In the genomic region with DNA sequence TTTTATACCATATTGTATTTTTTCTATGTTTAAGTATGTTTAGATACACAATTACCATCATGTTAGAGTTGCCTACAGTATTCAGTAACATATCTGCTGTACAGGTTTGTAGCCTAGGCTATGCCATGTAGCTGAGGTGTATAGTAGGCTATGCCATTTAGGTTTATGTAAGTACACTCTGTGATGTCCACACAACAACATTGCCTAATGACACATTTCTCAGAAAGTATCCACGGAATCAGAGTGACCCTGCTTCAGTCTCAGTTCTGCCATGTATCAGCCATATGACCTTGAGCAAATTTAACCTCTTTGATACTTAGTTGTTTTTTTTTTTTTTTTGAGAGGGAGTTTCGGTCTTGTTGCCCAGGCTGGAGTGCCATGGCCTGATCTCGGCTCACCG, we compare ENCODE assay signal across 19 cellular contexts. TPM values are rescaled to one million over a fixed set of nuclear protein-coding genes. Genes with fewer than 3 reads are reported as not detected.
DNase-seq lines count a peak whose midpoint lies in the region; ATAC-seq and TF ChIP-seq lines count a peak whose summit lies in the region.
"Had no signal": no experiment of that assay in that cellular context is flagged by ENCODE, and none has a peak within 500 bp of the region (broad histone marks: within the 10 kb centered on the region; RNA-seq: fewer than 3 reads in every experiment).

No MANE protein-coding gene starts in this region.

- H3K36me3 ChIP-seq in Karpas-422 (ENCODE audit: insufficient read depth, low read length) (peaks cover under 1% of the 10 kb centered on the region; the same call in 1 of the 2 replicates), smooth muscle cell (ENCODE audit: low read depth) (no peaks in the 10 kb centered on the region)

- H3K4me1 Mint-ChIP-seq in activated T-cell treated with anti-CD3 and anti-CD28 coated beads, Interleukin-2, amount 50 U/mL, for 4 hours (ENCODE audit: low read depth) = peaks cover 93% of the 10 kb centered on the region
- H3K4me1 Mint-ChIP-seq in activated naive CD8-positive, alpha-beta T cell (ENCODE audit: low read depth) = peaks cover 86% of the 10 kb centered on the region

- H3K4me3 Mint-ChIP-seq in activated T-cell treated with anti-CD3 and anti-CD28 coated beads, Interleukin-2, amount 50 U/mL, for 4 hours = peak overlapping the region; percentile 6
- H3K4me3 Mint-ChIP-seq in activated naive CD8-positive, alpha-beta T cell = peak overlapping the region; percentile 35

- peaks cover 98% of the 10 kb centered on the region for H3K4me1 ChIP-seq in Karpas-422 (ENCODE audit: low read length)
- peaks cover 30% of the 10 kb centered on the region for H3K4me1 ChIP-seq in smooth muscle cell (ENCODE audit: low read depth)

- no peaks in the 10 kb centered on the region for H3K27me3 ChIP-seq in Karpas-422 (ENCODE audit: low read length)
- no peaks in the 10 kb centered on the region for H3K27me3 ChIP-seq in smooth muscle cell (ENCODE audit: low read depth)

- H3K9ac ChIP-seq in Karpas-422 (ENCODE audit: low read length) (peak overlapping the region; percentile 22), smooth muscle cell (ENCODE audit: low read depth) (no peak overlapping the region)

- H2AFZ ChIP-seq in Karpas-422 (ENCODE audit: low read length) (no peak overlapping the region), smooth muscle cell (ENCODE audit: low read depth) (no peak overlapping the region)

- no peaks in the 10 kb centered on the region for H3K9me3 ChIP-seq in Karpas-422 (ENCODE audit: low read length)
- no peaks in the 10 kb centered on the region for H3K9me3 ChIP-seq in smooth muscle cell (replicated peaks; ENCODE audit: low read depth)

- POLR2A ChIA-PET in HEK293T (lab: Yijun Ruan, JAX) = no interaction called here

- H3K27me3 Mint-ChIP-seq in activated T-cell treated with anti-CD3 and anti-CD28 coated beads, Interleukin-2, amount 50 U/mL, for 4 hours (ENCODE audit: low read depth) = no peaks in the 10 kb centered on the region
- H3K27me3 Mint-ChIP-seq in activated naive CD8-positive, alpha-beta T cell = no peaks in the 10 kb centered on the region

- no peaks in the 10 kb centered on the region for H3K9me3 Mint-ChIP-seq in activated T-cell treated with anti-CD3 and anti-CD28 coated beads, Interleukin-2, amount 50 U/mL, for 4 hours
- H3K9me3 Mint-ChIP-seq in activated naive CD8-positive, alpha-beta T cell (ENCODE audit: low read depth) = no peaks in the 10 kb centered on the region

- peak overlapping the region; percentile 96 for H3K27ac Mint-ChIP-seq in activated naive CD8-positive, alpha-beta T cell

- peak overlapping the region; percentile 90 for H3K27ac ChIP-seq in Karpas-422 (ENCODE audit: low read length)
- peak overlapping the region; percentile 67 for H3K27ac ChIP-seq in smooth muscle cell (ENCODE audit: low read depth)

- no peak for ATAC-seq in activated T-cell treated with anti-CD3 and anti-CD28 coated beads, Interleukin-2, amount 50 U/mL, for 4 hours
- ATAC-seq: right cardiac atrium had no signal

- peaks cover 12% of the 10 kb centered on the region for H3F3A ChIP-seq in smooth muscle cell (ENCODE audit: low read depth)

- H4K20me1 ChIP-seq in Karpas-422 (ENCODE audit: insufficient read depth, low read depth, low read length) (no peaks in the 10 kb centered on the region; the same call in 1 of the 2 replicates), smooth muscle cell (ENCODE audit: low read depth) (peaks cover 81% of the 10 kb centered on the region)

- H3K4me3 ChIP-seq in Karpas-422 (ENCODE audit: low read length) = peak overlapping the region; percentile 44; the same call in 1 of the 2 replicates
- H3K4me3 ChIP-seq in smooth muscle cell = no peak overlapping the region

- CTCF ChIA-PET in HEK293T (lab: Yijun Ruan, JAX) = no interaction called here

- H3K36me3 Mint-ChIP-seq in activated T-cell treated with anti-CD3 and anti-CD28 coated beads, Interleukin-2, amount 50 U/mL, for 4 hours (ENCODE audit: insufficient read depth) = peaks cover 13% of the 10 kb centered on the region
- peaks cover 8% of the 10 kb centered on the region for H3K36me3 Mint-ChIP-seq in activated naive CD8-positive, alpha-beta T cell

- TF ChIP-seq CTCF in smooth muscle cell (IDR thresholded peaks at IDR 0.05; ENCODE audit: borderline replicate concordance, insufficient read depth, poor library complexity, severe bottlenecking) = no peak
- no peak for TF ChIP-seq CTCF in GM20000 (IDR thresholded peaks at IDR 0.05; ENCODE audit: extremely low read depth, missing control alignments)

- DNase-seq in activated T-cell treated with anti-CD3 and anti-CD28 coated beads, Interleukin-2, amount 50 U/mL, for 4 hours = no peak
- DNase-seq in activated T-cell treated with anti-CD3 and anti-CD28 coated beads for 4 hours (no peak), Karpas-422 (no peak), smooth muscle cell (lab: John Stamatoyannopoulos, UW; ENCODE audit: unreplicated experiment) (no peak), KBM-7 (no peak), GM20000 (ENCODE audit: low spot score) (no peak), HEK293T (ENCODE audit: extremely low spot score) (no peak)
- DNase-seq: ACHN, COR-L47, kidney, NCI-H1694 treated with DMSO at 0.1 percent for 48 hours, nucleus accumbens, right cardiac atrium, substantia nigra had no signal

- H3K4me2 ChIP-seq in Karpas-422 (ENCODE audit: low read depth, low read length, poor library complexity, severe bottlenecking) (peak overlapping the region; percentile 67), smooth muscle cell (no peak overlapping the region)

- H3K9me2 ChIP-seq in Karpas-422 (replicated peaks; ENCODE audit: insufficient read depth, low read length) = no peaks in the 10 kb centered on the region

- in situ Hi-C loops in KBM-7 (cut with MboI; ENCODE audit: low pct_unique_long_range_greater_than_20kb, low sequenced_read_pairs) = no loop called here

- 93% methylated on average over 4 of the region's 4 CpGs for WGBS in smooth muscle cell (ENCODE audit: low lambda C conversion rate)

- H3K79me2 ChIP-seq in Karpas-422 (ENCODE audit: low read length) (peaks cover 100% of the 10 kb centered on the region), smooth muscle cell (ENCODE audit: low read depth) (peaks cover 94% of the 10 kb centered on the region)

TF ChIP-seq in HEK293T, 16 proteins besides CTCF, POLR2A, EP300 and RAD21:
- TF ChIP-seq PKNOX1 (IDR thresholded peaks at IDR 0.05) (no peak), FOXK2 (IDR thresholded peaks at IDR 0.05) (no peak), TARDBP (IDR thresholded peaks at IDR 0.05) (no peak), L3MBTL2 (conservative IDR thresholded peaks at IDR 0.05) (no peak), NFRKB (IDR thresholded peaks at IDR 0.05) (no peak), SUZ12 (IDR thresholded peaks at IDR 0.05) (no peak), ELF4 (IDR thresholded peaks at IDR 0.05) (no peak), HDGF (IDR thresholded peaks at IDR 0.05; ENCODE audit: borderline replicate concordance) (no peak), FOXA1 (IDR thresholded peaks at IDR 0.05) (no peak), ARNT (IDR thresholded peaks at IDR 0.05) (no peak), CTBP1 (IDR thresholded peaks at IDR 0.05; ENCODE audit: borderline replicate concordance) (no peak)

RNA-seq across cellular contexts. Expression of gene SUSD6, which starts 12.7 kb away (rescaled TPM):
- total RNA-seq in activated T-cell treated with anti-CD3 and anti-CD28 coated beads, Interleukin-2, amount 50 U/mL, for 4 hours = 100 to 1,000 TPM in 2 of 3 donors, 10 to 100 TPM in 1; 97.4 to 108 (median 103) TPM
- total RNA-seq in Karpas-422 (2014; rRNA removed; shearing (Covaris generic); ENCODE audit: low replicate concordance) = 43.8 and 46.0 TPM in 2 replicates
- total RNA-seq in smooth muscle cell = 20.3 and 25.9 TPM in 2 replicates
- 14.4 and 15.8 TPM in 2 replicates for polyA plus RNA-seq in smooth muscle cell

RNA-seq across cellular contexts. Expression of gene CCDC177, which starts 49.5 kb away (rescaled TPM):
- under 1 TPM in 1 of 3 donors, not detected in 2; 0.05 TPM for total RNA-seq in activated T-cell treated with anti-CD3 and anti-CD28 coated beads, Interleukin-2, amount 50 U/mL, for 4 hours
- total RNA-seq in Karpas-422 (2014; rRNA removed; shearing (Covaris generic); ENCODE audit: low replicate concordance) = not detected in 2 replicates
- not detected in 2 replicates for total RNA-seq in smooth muscle cell
- not detected in 2 replicates for polyA plus RNA-seq in smooth muscle cell
- total RNA-seq: astrocyte, HT1080, kidney, MCF 10A, mesenteric fat pad, right cardiac atrium had no signal
- polyA plus RNA-seq: right cardiac atrium had no signal
